Comparison of ENCODE assay signal across 14 cellular contexts in genomic region chr15:72168131-72168825, GRCh38. TPM values are rescaled to one million over a fixed set of nuclear protein-coding genes. Genes with fewer than 3 reads are reported as not detected.
DNase-seq lines count a peak whose midpoint lies in the region; ATAC-seq and TF ChIP-seq lines count a peak whose summit lies in the region.
"Had no signal": no experiment of that assay in that cellular context is flagged by ENCODE, and none has a peak within 500 bp of the region (broad histone marks: within the 10 kb centered on the region; RNA-seq: fewer than 3 reads in every experiment).

No MANE protein-coding gene starts in this region.

- no peaks in the 10 kb centered on the region for H3K36me3 Mint-ChIP-seq in activated naive CD8-positive, alpha-beta T cell treated with anti-CD3 and anti-CD28 coated beads, Interleukin-2, amount 50 U/mL, for 24 hours (ENCODE audit: low read depth)
- H3K36me3 Mint-ChIP-seq in osteocyte (ENCODE audit: unreplicated experiment), result no peaks in the 10 kb centered on the region
- H3K36me3 Mint-ChIP-seq: CD4-positive, alpha-beta memory T cell; naive thymus-derived CD4-positive, alpha-beta T cell had no signal

- no peak for TF ChIP-seq CTCF in osteocyte (IDR thresholded peaks at IDR 0.05)

- ATAC-seq in activated naive CD8-positive, alpha-beta T cell treated with anti-CD3 and anti-CD28 coated beads, Interleukin-2, amount 50 U/mL, for 24 hours, result peak; percentile 47
- ATAC-seq in GM19463 (IDR thresholded peaks at IDR 0.05; ENCODE audit: unreplicated experiment) (no peak), GM21723 (IDR thresholded peaks at IDR 0.05; ENCODE audit: unreplicated experiment) (no peak)
- ATAC-seq: naive thymus-derived CD4-positive, alpha-beta T cell had no signal

- no peaks in the 10 kb centered on the region for H3K27me3 Mint-ChIP-seq in activated naive CD8-positive, alpha-beta T cell treated with anti-CD3 and anti-CD28 coated beads, Interleukin-2, amount 50 U/mL, for 24 hours
- H3K27me3 Mint-ChIP-seq in osteocyte (ENCODE audit: unreplicated experiment), result peaks cover 10% of the 10 kb centered on the region

- peak; percentile 40 for DNase-seq in CMK (ENCODE audit: low read depth)
- peak; percentile 41 for DNase-seq in HT1080 (ENCODE audit: low read depth)
- DNase-seq in activated naive CD8-positive, alpha-beta T cell treated with anti-CD3 and anti-CD28 coated beads, Interleukin-2, amount 50 U/mL, for 24 hours, result no peak
- peak; percentile 64 for DNase-seq in iris pigment epithelial cell (ENCODE audit: low read depth)
- DNase-seq in osteocyte (ENCODE audit: extremely low spot score, unreplicated experiment), result no peak
- no peak for DNase-seq in DMS79 (lab: John Stamatoyannopoulos, UW)
- DNase-seq: hippocampal formation; naive thymus-derived CD4-positive, alpha-beta T cell; NCI-H1436; stimulated activated CD4-positive, alpha-beta T cell treated with anti-CD3 and anti-CD28 coated beads, Interleukin-4, amount 100 ng/mL, for 4 hours had no signal

- no peak overlapping the region for H3K4me3 Mint-ChIP-seq in activated naive CD8-positive, alpha-beta T cell treated with anti-CD3 and anti-CD28 coated beads, Interleukin-2, amount 50 U/mL, for 24 hours
- H3K4me3 Mint-ChIP-seq in osteocyte (ENCODE audit: unreplicated experiment), result no peak overlapping the region
- H3K4me3 Mint-ChIP-seq: CD4-positive, alpha-beta memory T cell; dendritic cell treated with granulocyte-macrophage colony-stimulating factor and Interleukin-4, amounts not matched to agents 40 ng/mL and 50 ng/mL, for 4 days had no signal

- no peaks in the 10 kb centered on the region for H3K9me3 Mint-ChIP-seq in activated naive CD8-positive, alpha-beta T cell treated with anti-CD3 and anti-CD28 coated beads, Interleukin-2, amount 50 U/mL, for 24 hours
- no peaks in the 10 kb centered on the region for H3K9me3 Mint-ChIP-seq in osteocyte (ENCODE audit: unreplicated experiment)
- H3K9me3 Mint-ChIP-seq: CD4-positive, alpha-beta memory T cell; dendritic cell treated with granulocyte-macrophage colony-stimulating factor and Interleukin-4, amounts not matched to agents 40 ng/mL and 50 ng/mL, for 4 days; naive thymus-derived CD4-positive, alpha-beta T cell had no signal

- peaks cover 1% of the 10 kb centered on the region for H3K4me1 Mint-ChIP-seq in activated naive CD8-positive, alpha-beta T cell treated with anti-CD3 and anti-CD28 coated beads, Interleukin-2, amount 50 U/mL, for 24 hours
- H3K4me1 Mint-ChIP-seq in osteocyte (ENCODE audit: unreplicated experiment), result peaks cover 16% of the 10 kb centered on the region

- no peak overlapping the region for H3K27ac Mint-ChIP-seq in activated naive CD8-positive, alpha-beta T cell treated with anti-CD3 and anti-CD28 coated beads, Interleukin-2, amount 50 U/mL, for 24 hours
- no peak overlapping the region for H3K27ac Mint-ChIP-seq in osteocyte (ENCODE audit: unreplicated experiment)
- H3K27ac Mint-ChIP-seq: dendritic cell treated with granulocyte-macrophage colony-stimulating factor and Interleukin-4, amounts not matched to agents 40 ng/mL and 50 ng/mL, for 4 days had no signal

RNA-seq across cellular contexts. Expression of gene GRAMD2A, which starts 29.3 kb away (rescaled TPM):
- not detected in 2 replicates for total RNA-seq in HT1080 (2014; rRNA removed; shearing (Covaris generic))
- 0.22 TPM in 1 of 2 replicates, not detected in the other for polyA plus RNA-seq in HT1080 (2015; cell fraction: cytosol; rRNA removed)
- polyA plus RNA-seq in HT1080 (2015; cell fraction: nucleus; rRNA removed), result not detected in 2 replicates
- total RNA-seq in osteocyte, result 0.47 TPM in 1 of 2 replicates, not detected in the other
- total RNA-seq: CD4-positive, alpha-beta memory T cell; naive thymus-derived CD4-positive, alpha-beta T cell had no signal
- polyA plus RNA-seq: CD4-positive, alpha-beta memory T cell; naive thymus-derived CD4-positive, alpha-beta T cell had no signal

RNA-seq across cellular contexts. Expression of gene SENP8, which starts 50.1 kb away (rescaled TPM):
- total RNA-seq in HT1080 (2014; rRNA removed; shearing (Covaris generic)), result 1.3 and 2.6 TPM in 2 replicates
- polyA plus RNA-seq in HT1080 (2015; cell fraction: cytosol; rRNA removed), result 3.3 and 3.9 TPM in 2 replicates
- 2.4 and 2.5 TPM in 2 replicates for polyA plus RNA-seq in HT1080 (2015; cell fraction: nucleus; rRNA removed)
- total RNA-seq in osteocyte, result 4.0 and 4.6 TPM in 2 replicates

RNA-seq across cellular contexts. Expression of gene MYO9A, which starts 50.3 kb away (rescaled TPM):
- total RNA-seq in HT1080 (2014; rRNA removed; shearing (Covaris generic)), result 8.0 and 8.2 TPM in 2 replicates
- polyA plus RNA-seq in HT1080 (2015; cell fraction: cytosol; rRNA removed), result 5.2 and 5.5 TPM in 2 replicates
- 13.2 and 15.4 TPM in 2 replicates for polyA plus RNA-seq in HT1080 (2015; cell fraction: nucleus; rRNA removed)
- 39.6 and 46.3 TPM in 2 replicates for total RNA-seq in osteocyte

Comparison
In these comparisons a context has a peak if more than half of its experiments do, and no peak if none do; other contexts are left out.
1. DNase-seq: peak in CMK (single experiment), HT1080 (single experiment) and iris pigment epithelial cell (single experiment); none in activated naive CD8-positive, alpha-beta T cell treated with anti-CD3 and anti-CD28 coated beads, Interleukin-2, amount 50 U/mL, for 24 hours (single experiment), osteocyte (single experiment) and DMS79 (single experiment).